ENCODE assay signal across 20 cellular contexts in the genomic region with DNA sequence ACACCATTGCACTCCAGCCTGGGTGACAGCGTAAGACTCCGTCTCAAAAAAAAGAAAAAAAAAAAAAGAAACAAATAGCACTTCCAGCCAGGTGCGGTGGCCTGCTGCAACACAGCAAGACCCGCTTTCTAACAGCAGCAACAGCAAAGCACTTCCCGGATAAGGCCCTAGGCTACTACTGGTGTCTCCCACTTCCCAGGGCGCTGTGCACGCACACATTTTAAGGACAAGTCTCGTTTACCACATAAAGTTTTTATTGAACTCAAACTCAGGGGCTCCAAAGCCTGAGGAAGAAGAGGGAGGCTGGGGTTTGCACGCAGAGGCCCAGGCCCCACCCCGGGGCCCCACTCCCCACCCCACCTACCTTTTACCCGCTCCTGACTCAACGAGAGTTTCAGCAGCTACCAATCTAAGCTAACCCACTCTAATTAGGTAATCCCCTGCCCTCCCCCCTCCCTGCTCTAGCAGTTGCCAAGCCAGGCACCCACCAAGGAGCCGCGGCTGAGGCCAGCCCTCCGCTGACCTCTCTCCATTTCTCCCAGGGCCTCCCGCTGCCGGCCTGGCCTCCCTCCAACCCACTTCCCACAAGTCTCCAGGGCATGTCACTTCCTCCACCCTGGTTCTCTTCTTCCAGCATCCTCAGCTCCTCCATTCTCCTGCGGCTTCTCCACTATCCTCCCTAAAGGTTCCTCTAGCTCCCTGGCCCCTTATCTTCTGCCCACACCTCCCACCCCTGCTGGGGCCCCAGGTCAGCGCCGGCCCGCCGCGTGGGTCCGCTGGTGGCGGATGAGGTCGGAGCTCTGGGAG. TPM values are rescaled to one million over a fixed set of nuclear protein-coding genes. Genes with fewer than 3 reads are reported as not detected.
DNase-seq lines count a peak whose midpoint lies in the region; ATAC-seq, FAIRE-seq and TF ChIP-seq lines count a peak whose summit lies in the region.
"Had no signal": no experiment of that assay in that cellular context is flagged by ENCODE, and none has a peak within 500 bp of the region (broad histone marks: within the 10 kb centered on the region; RNA-seq: fewer than 3 reads in every experiment).

No MANE protein-coding gene starts in this region.

- no peak overlapping the region for H3K27ac ChIP-seq in HepG2 (ENCODE audit: extremely low read length, insufficient read depth, low read length)
- no peak overlapping the region for H3K27ac ChIP-seq in right lobe of liver
- H3K27ac ChIP-seq: gastroesophageal sphincter, PC-9, thyroid gland had no signal

- POLR2A ChIA-PET in HepG2 (lab: Yijun Ruan, JAX) = interaction anchor here (0.6 to 2.3 kb wide), 7 partner anchors 10 to 94 kb away, joined by 3 to 9 read pairs (median 6); partner anchors contain the start of gene DCTPP1

- no peak for TF ChIP-seq RAD21 in HepG2 (CRISPR knock-in tag; IDR thresholded peaks at IDR 0.05)

- ATAC-seq in HepG2 (no peak), right lobe of liver (no peak), left lobe of liver (no peak)
- ATAC-seq in stimulated activated naive B cell treated with anti-CD40 and anti-IgM and Interleukin-4, amounts not matched to agents 10 μg/mL and 1 μg/mL and 100 μg/mL, for 72 hours (replicated peaks) = no peak
- ATAC-seq: gastroesophageal sphincter had no signal

- intact Hi-C loops in HepG2 (cut with micrococcal nuclease; ENCODE audit: unreplicated experiment) (loop anchor here (10.0 kb wide), 1 partner anchor 131 kb away; the partner anchor contains the start of genes FBRS and PRR14), right lobe of liver (cut with DNase I) (loop anchor here in 1 of 2 donors (10.0 kb wide), 1 partner anchor 89 kb away; the partner anchor contains the start of gene DCTPP1)

- H3K4me1 Mint-ChIP-seq in stimulated activated naive B cell treated with anti-CD40 and anti-IgM and Interleukin-4, amounts not matched to agents 10 μg/mL and 1 μg/mL and 100 μg/mL, for 72 hours = peaks cover 28 to 46% of the 10 kb centered on the region in 2 donors

- peaks cover 64% of the 10 kb centered on the region for H3K4me1 ChIP-seq in HepG2 (ENCODE audit: insufficient read depth, low read length)
- peaks cover 0 to 30% (median 12%) of the 10 kb centered on the region in 4 donors for H3K4me1 ChIP-seq in right lobe of liver

- FAIRE-seq in HepG2 (lab: Jason Lieb, UNC) = no peak

- in situ Hi-C loops in HepG2 (cut with HindIII; ENCODE audit: extremely low pct_ligation_motif_present, low pct_unique_long_range_greater_than_20kb) (no loop called here), KBM-7 (cut with MboI; ENCODE audit: low pct_unique_long_range_greater_than_20kb, low sequenced_read_pairs) (no loop called here)

- no peaks in the 10 kb centered on the region; a peak in 1 of 5 replicates for H3K27me3 ChIP-seq in HepG2 (ENCODE audit: control insufficient read depth in 1 of 2, insufficient read depth in 2 of 2, low read length in 2 of 2)
- no peaks in the 10 kb centered on the region for H3K27me3 ChIP-seq in right lobe of liver
- H3K27me3 ChIP-seq: gastroesophageal sphincter, thyroid gland had no signal

- peak overlapping the region; percentile 7 to 68 for H3K4me3 Mint-ChIP-seq in stimulated activated naive B cell treated with anti-CD40 and anti-IgM and Interleukin-4, amounts not matched to agents 10 μg/mL and 1 μg/mL and 100 μg/mL, for 72 hours

- no peaks in the 10 kb centered on the region for H4K20me1 ChIP-seq in HepG2 (ENCODE audit: insufficient read depth, low read length)

- no peak overlapping the region for H3K4me2 ChIP-seq in HepG2 (ENCODE audit: low read depth, low read length)
- H3K4me2 ChIP-seq: PC-9 had no signal

- H3K4me3 ChIP-seq in HepG2 (replicated peaks in 1 of 3; ENCODE audit: insufficient read depth in 1 of 3, low read depth in 2 of 3, low read length in 3 of 3) (no peak overlapping the region), right lobe of liver (no peak overlapping the region), fibroblast of mammary gland (ENCODE audit: control insufficient read depth, low read depth, low read length) (no peak overlapping the region)
- H3K4me3 ChIP-seq: gastroesophageal sphincter, PC-9, thyroid gland had no signal

- TF ChIP-seq CTCF in HepG2 (CRISPR knock-in tag; IDR thresholded peaks at IDR 0.05) (no peak), right lobe of liver (IDR thresholded peaks at IDR 0.05) (no peak), fibroblast of mammary gland (conservative IDR thresholded peaks at IDR 0.05; ENCODE audit: control insufficient read depth, insufficient read depth, low read depth, low read length) (no peak)

- H3K36me3 Mint-ChIP-seq in stimulated activated naive B cell treated with anti-CD40 and anti-IgM and Interleukin-4, amounts not matched to agents 10 μg/mL and 1 μg/mL and 100 μg/mL, for 72 hours = peaks cover 28% of the 10 kb centered on the region in 2 donors

- 93% methylated on average over 26 of the region's 26 CpGs for WGBS in HepG2 (ENCODE audit: low lambda C conversion rate)
- 49% methylated on average over 8 of the region's 26 CpGs for WGBS in right lobe of liver (ENCODE audit: insufficient coverage, low coverage, low lambda C conversion rate, missing lambda C conversion rate)

- no TSS peak for BruUV-seq in HepG2 (replicated peaks; lab: Mats Ljungman, UMichigan)

- H3K9ac ChIP-seq in HepG2 (ENCODE audit: insufficient read depth, low read depth, low read length) = no peak overlapping the region

- peak overlapping the region; percentile 42 for H3K27ac Mint-ChIP-seq in stimulated activated naive B cell treated with anti-CD40 and anti-IgM and Interleukin-4, amounts not matched to agents 10 μg/mL and 1 μg/mL and 100 μg/mL, for 72 hours

- H3K27me3 Mint-ChIP-seq in stimulated activated naive B cell treated with anti-CD40 and anti-IgM and Interleukin-4, amounts not matched to agents 10 μg/mL and 1 μg/mL and 100 μg/mL, for 72 hours = no peaks in the 10 kb centered on the region

- TF ChIP-seq POLR2A in HepG2 (IDR thresholded peaks at IDR 0.05; ENCODE audit: insufficient read depth in 1 of 2, low read depth in 2 of 2, low read length in 2 of 2) (no peak), right lobe of liver (IDR thresholded peaks at IDR 0.05) (no peak)

- no peak for TF ChIP-seq EP300 in HepG2 (IDR thresholded peaks at IDR 0.05; ENCODE audit: low read depth in 2 of 2, low read length in 2 of 2)
- no peak for TF ChIP-seq EP300 in HepG2 (CRISPR knock-in tag; IDR thresholded peaks at IDR 0.05; ENCODE audit: borderline replicate concordance)

- DNase-seq in HepG2 (ENCODE audit: low spot score) (no peak), right lobe of liver (no peak), NCI-H82 (lab: John Stamatoyannopoulos, UW) (peak; percentile 61), fibroblast of mammary gland (ENCODE audit: low read depth) (peak; percentile 51), KBM-7 (no peak), left lobe of liver (ENCODE audit: low spot score) (no peak), SW480 (ENCODE audit: low spot score) (no peak)
- no peak for DNase-seq in stimulated activated naive B cell treated with anti-CD40 and anti-IgM and Interleukin-4, amounts not matched to agents 10 μg/mL and 1 μg/mL and 100 μg/mL, for 72 hours
- DNase-seq: activated CD4-positive, CD25-positive, alpha-beta regulatory T cell; DMS79 treated with DMSO at 0.1 percent for 48 hours; NCI-H1694; PC-9; stimulated activated CD4-positive, alpha-beta T cell treated with anti-CD3 and anti-CD28 coated beads, Interleukin-4, amount 100 ng/mL, for 24 hours; SW 1271 had no signal

- H3K9me3 ChIP-seq in HepG2 (ENCODE audit: low read length) = no peaks in the 10 kb centered on the region
- no peaks in the 10 kb centered on the region for H3K9me3 ChIP-seq in right lobe of liver
- H3K9me3 ChIP-seq: gastroesophageal sphincter, thyroid gland had no signal

- no peaks in the 10 kb centered on the region for H3K9me3 Mint-ChIP-seq in stimulated activated naive B cell treated with anti-CD40 and anti-IgM and Interleukin-4, amounts not matched to agents 10 μg/mL and 1 μg/mL and 100 μg/mL, for 72 hours

- no peaks in the 10 kb centered on the region for H3K79me2 ChIP-seq in HepG2 (ENCODE audit: insufficient read depth, low read length)

- H3K36me3 ChIP-seq in HepG2 (replicated peaks in 1 of 2; ENCODE audit: control insufficient read depth in 1 of 2, insufficient read depth in 2 of 2, low read length in 2 of 2) (peaks cover 1 to 8% of the 10 kb centered on the region in 2 experiments; a peak in 1 of 5 replicates), right lobe of liver (no peaks in the 10 kb centered on the region)

- H2AFZ ChIP-seq in HepG2 (ENCODE audit: low read length) = no peak overlapping the region
- H2AFZ ChIP-seq: PC-9 had no signal

- CTCF ChIA-PET in HepG2 (lab: Yijun Ruan, JAX; ENCODE audit: low intra/inter-chr PET ratio, low total read pairs) = no interaction called here

RNA-seq across cellular contexts. Expression of gene ZNF768, which starts 2.4 kb away (rescaled TPM):
- total RNA-seq in HepG2 (2016; rRNA removed; fragmentation: Illumina TruSeq; extraction: Trizol) (26.6 and 34.4 TPM in 2 replicates), right lobe of liver (10 to 100 TPM; 14.7 to 21.2 (median 18.8) TPM), left lobe of liver (21.7 TPM)
- total RNA-seq in HepG2 (2016; cell fraction: cytosol; rRNA removed; fragmentation: Illumina TruSeq; extraction: Trizol; ENCODE audit: low read depth) = 6.1 and 6.9 TPM in 2 replicates
- 23.0 and 34.5 TPM in 2 replicates for total RNA-seq in HepG2 (2016; cell fraction: insoluble cytoplasmic fraction; rRNA removed; fragmentation: Illumina TruSeq; extraction: Trizol)
- 19.9 and 22.9 TPM in 2 replicates for total RNA-seq in HepG2 (2016; cell fraction: membrane; rRNA removed; fragmentation: Illumina TruSeq; extraction: Trizol)
- total RNA-seq in HepG2 (2016; cell fraction: nucleus; rRNA removed; fragmentation: Illumina TruSeq; extraction: Trizol) = 17.6 and 18.7 TPM in 2 replicates
- 26.7 and 40.0 TPM in 2 replicates for polyA plus RNA-seq in HepG2 (2011; rRNA removed)
- 22.2 and 36.8 TPM in 2 replicates for polyA plus RNA-seq in HepG2 (2011; cell fraction: cytosol; rRNA removed)
- 67.1 and 79.3 TPM in 2 replicates for polyA plus RNA-seq in HepG2 (2011; cell fraction: nucleus; rRNA removed)
- 22.9 and 30.0 TPM in 2 replicates for polyA plus RNA-seq in HepG2 (2012)
- polyA plus RNA-seq in HepG2 (2016; cell fraction: cytosol; fragmentation: Illumina TruSeq; extraction: Trizol; ENCODE audit: low read depth) = 6.4 and 7.1 TPM in 2 replicates
- 32.0 and 39.1 TPM in 2 replicates for polyA plus RNA-seq in HepG2 (2016; cell fraction: insoluble cytoplasmic fraction; fragmentation: Illumina TruSeq; extraction: Trizol; ENCODE audit: low read depth)
- 19.7 and 20.2 TPM in 2 replicates for polyA plus RNA-seq in HepG2 (2016; cell fraction: membrane; fragmentation: Illumina TruSeq; extraction: Trizol; ENCODE audit: low read depth)
- polyA plus RNA-seq in HepG2 (2016; cell fraction: nucleus; fragmentation: Illumina TruSeq; extraction: Trizol; ENCODE audit: insufficient read depth, low read depth) = 50.4 and 51.1 TPM in 2 replicates
- 11.8 and 40.3 TPM in 2 replicates for polyA minus RNA-seq in HepG2 (2011; rRNA and poly(A)+ RNA removed; ENCODE audit: low replicate concordance)
- 18.5 and 21.5 TPM in 2 replicates for polyA minus RNA-seq in HepG2 (2011; cell fraction: cytosol; rRNA and poly(A)+ RNA removed)
- polyA minus RNA-seq in HepG2 (2011; cell fraction: nucleus; rRNA and poly(A)+ RNA removed) = 7.8 and 8.2 TPM in 2 replicates

RNA-seq across cellular contexts. Expression of gene ZNF747, which starts 10.7 kb away (rescaled TPM):
- 8.8 and 10.2 TPM in 2 replicates for total RNA-seq in HepG2 (2016; rRNA removed; fragmentation: Illumina TruSeq; extraction: Trizol)
- total RNA-seq in HepG2 (2016; cell fraction: cytosol; rRNA removed; fragmentation: Illumina TruSeq; extraction: Trizol; ENCODE audit: low read depth) = 2.7 and 2.8 TPM in 2 replicates
- total RNA-seq in HepG2 (2016; cell fraction: insoluble cytoplasmic fraction; rRNA removed; fragmentation: Illumina TruSeq; extraction: Trizol) = 10.3 and 10.8 TPM in 2 replicates
- total RNA-seq in HepG2 (2016; cell fraction: membrane; rRNA removed; fragmentation: Illumina TruSeq; extraction: Trizol) = 8.9 and 9.2 TPM in 2 replicates
- total RNA-seq in HepG2 (2016; cell fraction: nucleus; rRNA removed; fragmentation: Illumina TruSeq; extraction: Trizol) = 7.3 and 9.1 TPM in 2 replicates
- polyA plus RNA-seq in HepG2 (2011; rRNA removed) = 7.0 and 7.2 TPM in 2 replicates
- polyA plus RNA-seq in HepG2 (2011; cell fraction: cytosol; rRNA removed) = 5.7 and 6.4 TPM in 2 replicates
- 9.4 and 11.1 TPM in 2 replicates for polyA plus RNA-seq in HepG2 (2011; cell fraction: nucleus; rRNA removed)
- 2.3 and 3.6 TPM in 2 replicates for polyA plus RNA-seq in HepG2 (2012)
- 1.7 and 1.9 TPM in 2 replicates for polyA plus RNA-seq in HepG2 (2016; cell fraction: cytosol; fragmentation: Illumina TruSeq; extraction: Trizol; ENCODE audit: low read depth)
- polyA plus RNA-seq in HepG2 (2016; cell fraction: insoluble cytoplasmic fraction; fragmentation: Illumina TruSeq; extraction: Trizol; ENCODE audit: low read depth) = 9.4 and 9.8 TPM in 2 replicates
- polyA plus RNA-seq in HepG2 (2016; cell fraction: membrane; fragmentation: Illumina TruSeq; extraction: Trizol; ENCODE audit: low read depth) = 5.7 and 5.8 TPM in 2 replicates
- polyA plus RNA-seq in HepG2 (2016; cell fraction: nucleus; fragmentation: Illumina TruSeq; extraction: Trizol; ENCODE audit: insufficient read depth, low read depth) = 12.4 and 13.5 TPM in 2 replicates
- polyA minus RNA-seq in HepG2 (2011; rRNA and poly(A)+ RNA removed; ENCODE audit: low replicate concordance) = 12.9 and 13.6 TPM in 2 replicates
- polyA minus RNA-seq in HepG2 (2011; cell fraction: cytosol; rRNA and poly(A)+ RNA removed) = 5.2 and 6.2 TPM in 2 replicates
- 12.5 and 16.8 TPM in 2 replicates for polyA minus RNA-seq in HepG2 (2011; cell fraction: nucleus; rRNA and poly(A)+ RNA removed)
- 1 to 10 TPM; 5.3 to 9.7 (median 6.4) TPM for total RNA-seq in right lobe of liver
- 7.1 TPM for total RNA-seq in left lobe of liver

RNA-seq across cellular contexts. Expression of gene ZNF764, which starts 34.2 kb away (rescaled TPM):
- total RNA-seq in HepG2 (2016; rRNA removed; fragmentation: Illumina TruSeq; extraction: Trizol) (7.3 and 9.1 TPM in 2 replicates), right lobe of liver (1 to 10 TPM; 3.2 to 6.5 (median 4.8) TPM), left lobe of liver (6.3 TPM)
- total RNA-seq in HepG2 (2016; cell fraction: cytosol; rRNA removed; fragmentation: Illumina TruSeq; extraction: Trizol; ENCODE audit: low read depth) = 2.8 and 3.1 TPM in 2 replicates
- total RNA-seq in HepG2 (2016; cell fraction: insoluble cytoplasmic fraction; rRNA removed; fragmentation: Illumina TruSeq; extraction: Trizol) = 5.9 and 8.3 TPM in 2 replicates
- total RNA-seq in HepG2 (2016; cell fraction: membrane; rRNA removed; fragmentation: Illumina TruSeq; extraction: Trizol) = 6.4 and 7.9 TPM in 2 replicates
- total RNA-seq in HepG2 (2016; cell fraction: nucleus; rRNA removed; fragmentation: Illumina TruSeq; extraction: Trizol) = 7.4 and 7.9 TPM in 2 replicates
- 4.1 and 4.8 TPM in 2 replicates for polyA plus RNA-seq in HepG2 (2011; rRNA removed)
- 4.1 and 4.5 TPM in 2 replicates for polyA plus RNA-seq in HepG2 (2011; cell fraction: cytosol; rRNA removed)
- polyA plus RNA-seq in HepG2 (2011; cell fraction: nucleus; rRNA removed) = 11.6 and 12.2 TPM in 2 replicates
- 3.6 and 4.9 TPM in 2 replicates for polyA plus RNA-seq in HepG2 (2012)
- 1.7 and 2.0 TPM in 2 replicates for polyA plus RNA-seq in HepG2 (2016; cell fraction: cytosol; fragmentation: Illumina TruSeq; extraction: Trizol; ENCODE audit: low read depth)
- polyA plus RNA-seq in HepG2 (2016; cell fraction: insoluble cytoplasmic fraction; fragmentation: Illumina TruSeq; extraction: Trizol; ENCODE audit: low read depth) = 6.8 and 7.3 TPM in 2 replicates
- polyA plus RNA-seq in HepG2 (2016; cell fraction: membrane; fragmentation: Illumina TruSeq; extraction: Trizol; ENCODE audit: low read depth) = 4.0 TPM in 2 replicates
- 18.1 and 18.6 TPM in 2 replicates for polyA plus RNA-seq in HepG2 (2016; cell fraction: nucleus; fragmentation: Illumina TruSeq; extraction: Trizol; ENCODE audit: insufficient read depth, low read depth)
- 4.3 and 10.8 TPM in 2 replicates for polyA minus RNA-seq in HepG2 (2011; rRNA and poly(A)+ RNA removed; ENCODE audit: low replicate concordance)
- polyA minus RNA-seq in HepG2 (2011; cell fraction: cytosol; rRNA and poly(A)+ RNA removed) = 6.1 and 6.6 TPM in 2 replicates
- 7.7 and 8.7 TPM in 2 replicates for polyA minus RNA-seq in HepG2 (2011; cell fraction: nucleus; rRNA and poly(A)+ RNA removed)

RNA-seq across cellular contexts. Expression of gene ZNF688, which starts 47.5 kb away (rescaled TPM):
- total RNA-seq in HepG2 (2016; rRNA removed; fragmentation: Illumina TruSeq; extraction: Trizol) (5.4 and 5.8 TPM in 2 replicates), right lobe of liver (10 to 100 TPM in 1 of 6 experiments, 1 to 10 TPM in 5; 4.0 to 11.5 (median 6.5) TPM), left lobe of liver (8.8 TPM)
- total RNA-seq in HepG2 (2016; cell fraction: cytosol; rRNA removed; fragmentation: Illumina TruSeq; extraction: Trizol; ENCODE audit: low read depth) = 13.1 and 13.2 TPM in 2 replicates
- 4.0 and 4.8 TPM in 2 replicates for total RNA-seq in HepG2 (2016; cell fraction: insoluble cytoplasmic fraction; rRNA removed; fragmentation: Illumina TruSeq; extraction: Trizol)
- total RNA-seq in HepG2 (2016; cell fraction: membrane; rRNA removed; fragmentation: Illumina TruSeq; extraction: Trizol) = 8.5 and 11.4 TPM in 2 replicates
- 2.6 and 3.6 TPM in 2 replicates for total RNA-seq in HepG2 (2016; cell fraction: nucleus; rRNA removed; fragmentation: Illumina TruSeq; extraction: Trizol)
- polyA plus RNA-seq in HepG2 (2011; rRNA removed) = 2.4 and 2.9 TPM in 2 replicates
- polyA plus RNA-seq in HepG2 (2011; cell fraction: cytosol; rRNA removed) = 2.7 and 3.8 TPM in 2 replicates
- polyA plus RNA-seq in HepG2 (2011; cell fraction: nucleus; rRNA removed) = 4.5 TPM in 2 replicates
- 2.3 and 3.6 TPM in 2 replicates for polyA plus RNA-seq in HepG2 (2012)
- polyA plus RNA-seq in HepG2 (2016; cell fraction: cytosol; fragmentation: Illumina TruSeq; extraction: Trizol; ENCODE audit: low read depth) = 17.2 and 20.6 TPM in 2 replicates
- 5.4 and 6.1 TPM in 2 replicates for polyA plus RNA-seq in HepG2 (2016; cell fraction: insoluble cytoplasmic fraction; fragmentation: Illumina TruSeq; extraction: Trizol; ENCODE audit: low read depth)
- 16.0 and 17.2 TPM in 2 replicates for polyA plus RNA-seq in HepG2 (2016; cell fraction: membrane; fragmentation: Illumina TruSeq; extraction: Trizol; ENCODE audit: low read depth)
- 6.9 and 8.3 TPM in 2 replicates for polyA plus RNA-seq in HepG2 (2016; cell fraction: nucleus; fragmentation: Illumina TruSeq; extraction: Trizol; ENCODE audit: insufficient read depth, low read depth)
- 1.7 and 2.7 TPM in 2 replicates for polyA minus RNA-seq in HepG2 (2011; rRNA and poly(A)+ RNA removed; ENCODE audit: low replicate concordance)
- 1.8 and 2.9 TPM in 2 replicates for polyA minus RNA-seq in HepG2 (2011; cell fraction: cytosol; rRNA and poly(A)+ RNA removed)
- 2.0 and 2.4 TPM in 2 replicates for polyA minus RNA-seq in HepG2 (2011; cell fraction: nucleus; rRNA and poly(A)+ RNA removed)

RNA-seq across cellular contexts. Expression of gene ITGAL, which starts 51.4 kb away (rescaled TPM):
- 0.51 and 0.86 TPM in 2 replicates for total RNA-seq in HepG2 (2016; rRNA removed; fragmentation: Illumina TruSeq; extraction: Trizol)
- total RNA-seq in HepG2 (2016; cell fraction: cytosol; rRNA removed; fragmentation: Illumina TruSeq; extraction: Trizol; ENCODE audit: low read depth) = not detected in 2 replicates
- total RNA-seq in HepG2 (2016; cell fraction: insoluble cytoplasmic fraction; rRNA removed; fragmentation: Illumina TruSeq; extraction: Trizol) = 0.64 and 0.87 TPM in 2 replicates
- total RNA-seq in HepG2 (2016; cell fraction: membrane; rRNA removed; fragmentation: Illumina TruSeq; extraction: Trizol) = 0.07 and 0.37 TPM in 2 replicates
- 0.25 and 0.41 TPM in 2 replicates for total RNA-seq in HepG2 (2016; cell fraction: nucleus; rRNA removed; fragmentation: Illumina TruSeq; extraction: Trizol)
- 1.2 TPM in 2 replicates for polyA plus RNA-seq in HepG2 (2011; rRNA removed)
- 0.68 and 0.87 TPM in 2 replicates for polyA plus RNA-seq in HepG2 (2011; cell fraction: cytosol; rRNA removed)
- polyA plus RNA-seq in HepG2 (2011; cell fraction: nucleus; rRNA removed) = 2.5 and 3.3 TPM in 2 replicates
- polyA plus RNA-seq in HepG2 (2012) = 1.2 and 4.8 TPM in 2 replicates
- polyA plus RNA-seq in HepG2 (2016; cell fraction: cytosol; fragmentation: Illumina TruSeq; extraction: Trizol; ENCODE audit: low read depth) = not detected in 2 replicates
- polyA plus RNA-seq in HepG2 (2016; cell fraction: insoluble cytoplasmic fraction; fragmentation: Illumina TruSeq; extraction: Trizol; ENCODE audit: low read depth) = 0.24 and 0.47 TPM in 2 replicates
- 0.11 and 0.35 TPM in 2 replicates for polyA plus RNA-seq in HepG2 (2016; cell fraction: membrane; fragmentation: Illumina TruSeq; extraction: Trizol; ENCODE audit: low read depth)
- polyA plus RNA-seq in HepG2 (2016; cell fraction: nucleus; fragmentation: Illumina TruSeq; extraction: Trizol; ENCODE audit: insufficient read depth, low read depth) = 0.37 and 0.96 TPM in 2 replicates
- polyA minus RNA-seq in HepG2 (2011; rRNA and poly(A)+ RNA removed; ENCODE audit: low replicate concordance) = 0.16 and 1.6 TPM in 2 replicates
- polyA minus RNA-seq in HepG2 (2011; cell fraction: cytosol; rRNA and poly(A)+ RNA removed) = 0.40 and 1.1 TPM in 2 replicates
- 1.4 and 3.9 TPM in 2 replicates for polyA minus RNA-seq in HepG2 (2011; cell fraction: nucleus; rRNA and poly(A)+ RNA removed)
- 10 to 100 TPM in 4 of 6 experiments, 1 to 10 TPM in 2; 7.3 to 12.4 (median 10.2) TPM for total RNA-seq in right lobe of liver
- 11.0 TPM for total RNA-seq in left lobe of liver
- total RNA-seq: LHCN-M2, lung microvascular endothelial cell, NCI-H460 had no signal
- polyA plus RNA-seq: neural cell had no signal

Comparison
In these comparisons a context has a peak if more than half of its experiments do, and no peak if none do; other contexts are left out.
1. DNase-seq: peak in NCI-H82 (single experiment) and fibroblast of mammary gland (single experiment); none in HepG2 (single experiment), right lobe of liver (0 of 3), stimulated activated naive B cell treated with anti-CD40 and anti-IgM and Interleukin-4, amounts not matched to agents 10 μg/mL and 1 μg/mL and 100 μg/mL, for 72 hours (single experiment), KBM-7 (single experiment), left lobe of liver (single experiment) and SW480 (single experiment).